ENCODE assay signal across 1 cellular context in genomic region chr14:71139058-71139946, GRCh38.
TF ChIP-seq lines count a peak whose summit lies in the region.

No MANE protein-coding gene starts in this region.

TF ChIP-seq in WTC11, 78 proteins besides CTCF, POLR2A, EP300 and RAD21 (continued from another document):
- no peak for TF ChIP-seq AFF4 (CRISPR knock-in tag; IDR thresholded peaks at IDR 0.05; ENCODE audit: borderline replicate concordance)
- no peak for TF ChIP-seq TCF7 (CRISPR knock-in tag; IDR thresholded peaks at IDR 0.05; ENCODE audit: low read depth)
- no peak for TF ChIP-seq FOXP1 (CRISPR knock-in tag; IDR thresholded peaks at IDR 0.05; ENCODE audit: borderline replicate concordance)
- TF ChIP-seq EMX1 (CRISPR knock-in tag; IDR thresholded peaks at IDR 0.05), result no peak
TF ChIP-seq in WTC11: peak in this region for 0.
